19 cellular contexts compared by ENCODE assay signal in the genomic region with DNA sequence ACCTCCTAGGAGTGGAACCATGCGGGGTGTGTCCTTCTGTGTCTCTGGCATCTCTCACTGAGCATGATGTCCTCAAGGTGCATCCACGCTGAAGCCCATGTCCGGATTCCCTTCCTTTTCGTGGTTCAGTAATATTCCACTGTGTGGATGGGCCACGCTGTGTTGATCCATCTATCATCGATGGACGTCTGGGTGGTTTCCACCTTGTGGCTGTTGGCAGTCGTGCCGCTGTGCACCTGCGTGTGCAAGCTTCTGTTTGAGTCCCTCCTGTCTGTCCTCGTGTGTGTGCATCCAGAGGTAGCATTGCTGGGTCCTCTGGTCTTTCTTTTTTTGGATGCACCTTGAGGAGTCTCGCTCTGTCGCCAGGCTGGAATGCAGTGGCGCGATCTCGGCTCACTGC. TPM values are rescaled to one million over a fixed set of nuclear protein-coding genes. Genes with fewer than 3 reads are reported as not detected.
DNase-seq lines count a peak whose midpoint lies in the region; ATAC-seq, FAIRE-seq and TF ChIP-seq lines count a peak whose summit lies in the region.
"Had no signal": no experiment of that assay in that cellular context is flagged by ENCODE, and none has a peak within 500 bp of the region (broad histone marks: within the 10 kb centered on the region; RNA-seq: fewer than 3 reads in every experiment).

No MANE protein-coding gene starts in this region.

- H3K79me2 ChIP-seq in mammary epithelial cell (ENCODE audit: insufficient read depth, low read length) (peaks cover 11% of the 10 kb centered on the region), astrocyte (ENCODE audit: insufficient read depth, low read length) (no peaks in the 10 kb centered on the region)

- H3K27ac ChIP-seq in mammary epithelial cell (ENCODE audit: insufficient read depth, low read depth, low read length) (no peak overlapping the region), breast epithelium (no peak overlapping the region), astrocyte (ENCODE audit: low read depth, low read length) (no peak overlapping the region)

- in situ Hi-C loops in mammary epithelial cell (cut with MboI; ENCODE audit: low sequenced_read_pairs in 2 of 2) (no loop called here), HAP-1 (cut with MboI; ENCODE audit: low sequenced_read_pairs) (no loop called here)

- FAIRE-seq in astrocyte (lab: Jason Lieb, UNC) = no peak
- FAIRE-seq: A204.1 had no signal

- intact Hi-C loops in mammary epithelial cell (cut with micrococcal nuclease) (no loop called here), breast epithelium (cut with DNase I; ENCODE audit: low total_unique reads) (no loop called here)

- no peak overlapping the region for H2AFZ ChIP-seq in mammary epithelial cell (ENCODE audit: low read depth, low read length)
- no peak overlapping the region for H2AFZ ChIP-seq in astrocyte (ENCODE audit: low read depth, low read length)
- H2AFZ ChIP-seq: GM23338 had no signal

- H3K9me3 Mint-ChIP-seq in astrocyte (ENCODE audit: unreplicated experiment) = no peaks in the 10 kb centered on the region
- H3K9me3 Mint-ChIP-seq in stimulated activated memory B cell treated with anti-CD40 and anti-IgM and Interleukin-4, amounts not matched to agents 10 μg/mL and 1 μg/mL and 100 μg/mL, for 72 hours = no peaks in the 10 kb centered on the region
- H3K9me3 Mint-ChIP-seq: CD14-positive monocyte, GM23338 had no signal

- H3K9me3 ChIP-seq in mammary epithelial cell (replicated peaks; ENCODE audit: insufficient read depth, low read length) (no peaks in the 10 kb centered on the region), breast epithelium (no peaks in the 10 kb centered on the region), astrocyte (ENCODE audit: insufficient read depth, low read depth, low read length) (no peaks in the 10 kb centered on the region), HAP-1 (no peaks in the 10 kb centered on the region)

- TF ChIP-seq CTCF in mammary epithelial cell (conservative IDR thresholded peaks at IDR 0.05 in 1 of 2, IDR thresholded peaks at IDR 0.05 in 1 of 2; ENCODE audit: extremely low read depth in 1 of 2, insufficient read depth in 1 of 2, low read depth in 1 of 2, low read length in 2 of 2) = no peak
- no peak for TF ChIP-seq CTCF in breast epithelium (IDR thresholded peaks at IDR 0.05)
- TF ChIP-seq CTCF in GM20000 (IDR thresholded peaks at IDR 0.05; ENCODE audit: extremely low read depth, missing control alignments) = no peak
- no peak for TF ChIP-seq CTCF in astrocyte (IDR thresholded peaks at IDR 0.05; ENCODE audit: insufficient read depth, low read depth, low read length)

- H3K4me3 Mint-ChIP-seq in astrocyte (ENCODE audit: unreplicated experiment) = no peak overlapping the region
- H3K4me3 Mint-ChIP-seq in stimulated activated memory B cell treated with anti-CD40 and anti-IgM and Interleukin-4, amounts not matched to agents 10 μg/mL and 1 μg/mL and 100 μg/mL, for 72 hours = no peak overlapping the region
- H3K4me3 Mint-ChIP-seq: GM23338 had no signal

- no peak for DNase-seq in mammary epithelial cell
- no peak for DNase-seq in breast epithelium (ENCODE audit: low spot score in 2 of 2)
- peak; percentile 34 for DNase-seq in GM20000 (ENCODE audit: low spot score)
- DNase-seq in astrocyte (ENCODE audit: low read depth) = no peak
- DNase-seq in KG1 (lab: John Stamatoyannopoulos, UW) = no peak
- DNase-seq in HAP-1 (ENCODE audit: low spot score in 2 of 2) = no peak
- no peak for DNase-seq in SHP77 treated with DMSO at 0.1 percent for 48 hours (lab: John Stamatoyannopoulos, UW)
- DNase-seq: DMS 273 treated with DMSO at 0.1 percent for 48 hours; EL; KBM-7; NCI-H1694; NCI-H526 treated with DMSO at 0.1 percent for 48 hours; NK-92 treated with Interleukin-12 subunit alpha and Interleukin-12 subunit beta, amount 100 ng/mL, for 24 hours; SW 1271 had no signal

- TSS peak; percentile 30 for BruUV-seq in mammary epithelial cell (replicated peaks; lab: Mats Ljungman, UMichigan)

- H3K4me1 ChIP-seq in mammary epithelial cell (ENCODE audit: insufficient read depth, low read length) = peaks cover 4% of the 10 kb centered on the region
- H3K4me1 ChIP-seq in breast epithelium = no peaks in the 10 kb centered on the region
- no peaks in the 10 kb centered on the region for H3K4me1 ChIP-seq in astrocyte (ENCODE audit: insufficient read depth, low read length)
- H3K4me1 ChIP-seq in HAP-1 = no peaks in the 10 kb centered on the region

- no peak for TF ChIP-seq POLR2A in breast epithelium (IDR thresholded peaks at IDR 0.05)

- H3K4me2 ChIP-seq in mammary epithelial cell (ENCODE audit: insufficient read depth, low read depth, low read length) (no peak overlapping the region), astrocyte (ENCODE audit: low read length) (no peak overlapping the region)
- H3K4me2 ChIP-seq: GM23338 had no signal

- H3K36me3 Mint-ChIP-seq in astrocyte (ENCODE audit: low read depth, unreplicated experiment) = peaks cover 4% of the 10 kb centered on the region
- H3K36me3 Mint-ChIP-seq in stimulated activated memory B cell treated with anti-CD40 and anti-IgM and Interleukin-4, amounts not matched to agents 10 μg/mL and 1 μg/mL and 100 μg/mL, for 72 hours = no peaks in the 10 kb centered on the region

- dilution Hi-C loops in mammary epithelial cell (cut with HindIII; ENCODE audit: low sequenced_read_pairs) = loop anchor here (5.0 to 10.0 kb wide), 2 partner anchors 42 to 50 kb away; partner anchors contain the start of gene S1PR4

- H3K36me3 ChIP-seq in mammary epithelial cell (ENCODE audit: insufficient read depth, low read length) (peaks cover 4% of the 10 kb centered on the region), breast epithelium (no peaks in the 10 kb centered on the region), astrocyte (ENCODE audit: insufficient read depth, low read length) (no peaks in the 10 kb centered on the region), HAP-1 (replicated peaks) (0 out of 2 replicates have a peak, but pooled peaks cover 3% of the 10 kb centered on the region)

- no peaks in the 10 kb centered on the region for H3K27me3 Mint-ChIP-seq in astrocyte (ENCODE audit: low read depth, unreplicated experiment)
- H3K27me3 Mint-ChIP-seq in stimulated activated memory B cell treated with anti-CD40 and anti-IgM and Interleukin-4, amounts not matched to agents 10 μg/mL and 1 μg/mL and 100 μg/mL, for 72 hours = peaks cover 22% of the 10 kb centered on the region

- CTCF ChIA-PET in mammary epithelial cell (lab: Charles Lee; ENCODE audit: low non-redundant PET) = no interaction called here

- no peaks in the 10 kb centered on the region for H3K4me1 Mint-ChIP-seq in astrocyte (ENCODE audit: low read depth, unreplicated experiment)
- peaks cover 19% of the 10 kb centered on the region for H3K4me1 Mint-ChIP-seq in stimulated activated memory B cell treated with anti-CD40 and anti-IgM and Interleukin-4, amounts not matched to agents 10 μg/mL and 1 μg/mL and 100 μg/mL, for 72 hours
- H3K4me1 Mint-ChIP-seq: GM23338 had no signal

- H4K20me1 ChIP-seq in mammary epithelial cell (ENCODE audit: insufficient read depth, low read length) = no peaks in the 10 kb centered on the region
- no peaks in the 10 kb centered on the region for H4K20me1 ChIP-seq in astrocyte (ENCODE audit: insufficient read depth, low read length)

- H3K4me3 ChIP-seq in mammary epithelial cell (replicated peaks in 1 of 3; ENCODE audit: insufficient read depth in 1 of 3, low read depth in 2 of 3, low read length in 3 of 3) (no peak overlapping the region), breast epithelium (no peak overlapping the region), astrocyte (ENCODE audit: insufficient read depth, low read depth, low read length) (no peak overlapping the region), HAP-1 (no peak overlapping the region)
- H3K4me3 ChIP-seq: GM23338 had no signal

- ATAC-seq in stimulated activated memory B cell treated with anti-CD40 and anti-IgM and Interleukin-4, amounts not matched to agents 10 μg/mL and 1 μg/mL and 100 μg/mL, for 72 hours = no peak
- ATAC-seq: GM23338 had no signal

- H3K9ac ChIP-seq in mammary epithelial cell (ENCODE audit: insufficient read depth, low read length) (no peak overlapping the region), astrocyte (ENCODE audit: low read length) (no peak overlapping the region)

- H3K27me3 ChIP-seq in mammary epithelial cell (ENCODE audit: insufficient read depth, low read length) (no peaks in the 10 kb centered on the region), breast epithelium (no peaks in the 10 kb centered on the region), astrocyte (ENCODE audit: insufficient read depth, low read length) (no peaks in the 10 kb centered on the region), HAP-1 (ENCODE audit: low read depth) (no peaks in the 10 kb centered on the region)

- WGBS in mammary epithelial cell (ENCODE audit: low coverage, missing lambda C conversion rate) = 88% methylated on average over 9 of the region's 16 CpGs

- H3K27ac Mint-ChIP-seq in astrocyte (ENCODE audit: unreplicated experiment) = peak overlapping the region; percentile 44
- H3K27ac Mint-ChIP-seq in stimulated activated memory B cell treated with anti-CD40 and anti-IgM and Interleukin-4, amounts not matched to agents 10 μg/mL and 1 μg/mL and 100 μg/mL, for 72 hours = peak overlapping the region; percentile 41
- H3K27ac Mint-ChIP-seq: GM23338 had no signal

RNA-seq across cellular contexts. Expression of gene GNA15, which starts 11.2 kb away (rescaled TPM):
- 100 to 1,000 TPM in 1 of 2 donors, 10 to 100 TPM in 1; 28.7 to 110 TPM for total RNA-seq in mammary epithelial cell
- polyA plus RNA-seq in mammary epithelial cell = 57.1 TPM
- polyA minus RNA-seq in mammary epithelial cell = 43.7 TPM
- 10 to 100 TPM in 1 of 3 donors, 1 to 10 TPM in 2; 7.8 to 16.2 (median 8.5) TPM for total RNA-seq in breast epithelium
- total RNA-seq in astrocyte = not detected in 2 replicates
- total RNA-seq: SK-MEL-5 had no signal

RNA-seq across cellular contexts. Expression of gene GNA11, which starts 30.5 kb away (rescaled TPM):
- 10 to 100 TPM; 68.1 to 91.4 TPM for total RNA-seq in mammary epithelial cell
- polyA plus RNA-seq in mammary epithelial cell = 67.4 TPM
- polyA minus RNA-seq in mammary epithelial cell = 86.9 TPM
- total RNA-seq in breast epithelium = 10 to 100 TPM; 40.5 to 52.0 (median 42.3) TPM
- total RNA-seq in astrocyte = 39.9 and 41.0 TPM in 2 replicates

RNA-seq across cellular contexts. Expression of gene S1PR4, which starts 53.9 kb away (rescaled TPM):
- total RNA-seq in mammary epithelial cell (under 1 TPM; 0.67 to 0.94 TPM), breast epithelium (1 to 10 TPM in 2 of 3 donors, not detected in 1; 1.3 to 1.9 TPM), astrocyte (not detected in 2 replicates)
- 0.10 TPM for polyA plus RNA-seq in mammary epithelial cell
- not detected for polyA minus RNA-seq in mammary epithelial cell
- total RNA-seq: SK-MEL-5 had no signal
- polyA plus RNA-seq: GM23338 had no signal
